In the genomic region with DNA sequence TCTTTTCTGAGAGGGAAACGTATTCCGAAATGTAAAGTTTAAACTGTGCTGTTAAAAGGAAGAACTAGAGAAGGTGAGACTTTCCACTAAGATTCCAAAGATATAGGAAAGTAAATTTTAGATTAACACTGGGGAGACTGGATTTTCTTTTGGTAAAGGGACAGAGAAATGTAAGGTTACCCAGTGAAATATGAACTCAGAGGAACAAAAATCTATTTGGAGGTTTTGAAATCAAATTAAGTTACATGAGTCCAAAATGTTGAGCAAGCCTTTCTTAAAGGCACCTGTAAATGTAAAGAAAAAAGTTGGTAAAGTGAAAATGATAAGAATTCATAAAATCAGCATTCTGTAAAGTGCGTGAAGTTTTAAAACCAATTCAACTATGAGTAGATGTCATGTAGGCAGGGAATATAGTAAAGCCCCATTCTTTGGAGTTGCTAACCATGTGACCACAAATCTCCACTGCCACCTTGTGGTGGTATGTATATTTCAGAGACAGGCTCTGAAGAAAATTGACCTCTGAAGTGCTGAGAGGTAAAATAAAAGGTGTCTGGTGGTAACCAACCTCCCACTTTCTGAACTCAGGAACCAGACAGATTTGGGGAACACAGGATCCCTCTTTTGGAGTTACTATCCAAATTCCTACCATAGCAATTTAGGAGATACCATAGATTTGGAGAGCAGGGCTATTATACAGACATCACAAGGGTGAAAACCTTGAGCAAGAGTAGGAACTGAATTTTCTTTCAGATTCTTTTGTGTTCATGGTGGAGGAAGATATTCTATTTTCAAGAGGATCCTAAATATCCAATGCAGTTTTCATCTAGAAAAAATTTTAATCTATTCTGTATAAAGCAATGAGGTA, we compare ENCODE assay signal across 1 cellular context.
TF ChIP-seq lines count a peak whose summit lies in the region.

No MANE protein-coding gene starts in this region.

TF ChIP-seq in K562, 482 proteins besides CTCF, POLR2A, EP300 and RAD21 (continued from another document):
- TF ChIP-seq PTRF (tag; IDR thresholded peaks at IDR 0.05) (no peak), POLR2B (IDR thresholded peaks at IDR 0.05; ENCODE audit: low read depth, partially characterized antibody) (no peak), PHF20 (IDR thresholded peaks at IDR 0.05; ENCODE audit: partially characterized antibody) (no peak), CHCHD3 (CRISPR knock-in tag; IDR thresholded peaks at IDR 0.05) (no peak), CBX3 (IDR thresholded peaks at IDR 0.05; ENCODE audit: borderline replicate concordance in 1 of 2, low read length in 2 of 2) (no peak), RHOXF2B (CRISPR knock-in tag; conservative IDR thresholded peaks at IDR 0.05) (no peak), ZNF253 (CRISPR knock-in tag; conservative IDR thresholded peaks at IDR 0.05) (no peak), ZNF3 (CRISPR knock-in tag; IDR thresholded peaks at IDR 0.05) (no peak), KLF16 (IDR thresholded peaks at IDR 0.05) (0 out of 2 replicates have a peak, but pooled peaks have one; percentile 4), SMC3 (conservative IDR thresholded peaks at IDR 0.05; ENCODE audit: insufficient read depth, low read depth, low read length) (peak; percentile 52; the same call in 1 of the 2 replicates), OTX1 (CRISPR knock-in tag; IDR thresholded peaks at IDR 0.05) (no peak)
- TF ChIP-seq, protein P1, sequence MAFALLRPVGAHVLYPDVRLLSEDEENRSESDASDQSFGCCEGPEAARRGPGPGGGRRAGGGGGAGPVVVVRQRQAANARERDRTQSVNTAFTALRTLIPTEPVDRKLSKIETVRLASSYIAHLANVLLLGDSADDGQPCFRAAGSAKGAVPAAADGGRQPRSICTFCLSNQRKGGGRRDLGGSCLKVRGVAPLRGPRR (CRISPR knock-in tag; IDR thresholded peaks at IDR 0.05) = no peak
- TF ChIP-seq, protein P2, sequence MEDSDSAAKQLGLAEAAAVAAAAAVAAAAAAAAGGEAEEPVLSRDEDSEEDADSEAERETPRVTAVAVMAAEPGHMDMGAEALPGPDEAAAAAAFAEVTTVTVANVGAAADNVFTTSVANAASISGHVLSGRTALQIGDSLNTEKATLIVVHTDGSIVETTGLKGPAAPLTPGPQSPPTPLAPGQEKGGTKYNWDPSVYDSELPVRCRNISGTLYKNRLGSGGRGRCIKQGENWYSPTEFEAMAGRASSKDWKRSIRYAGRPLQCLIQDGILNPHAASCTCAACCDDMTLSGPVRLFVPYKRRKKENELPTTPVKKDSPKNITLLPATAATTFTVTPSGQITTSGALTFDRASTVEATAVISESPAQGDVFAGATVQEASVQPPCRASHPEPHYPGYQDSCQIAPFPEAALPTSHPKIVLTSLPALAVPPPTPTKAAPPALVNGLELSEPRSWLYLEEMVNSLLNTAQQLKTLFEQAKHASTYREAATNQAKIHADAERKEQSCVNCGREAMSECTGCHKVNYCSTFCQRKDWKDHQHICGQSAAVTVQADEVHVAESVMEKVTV (CRISPR knock-in tag; IDR thresholded peaks at IDR 0.05) = peak; percentile 19; the same call in 1 of the 2 replicates
- TF ChIP-seq, protein P3, sequence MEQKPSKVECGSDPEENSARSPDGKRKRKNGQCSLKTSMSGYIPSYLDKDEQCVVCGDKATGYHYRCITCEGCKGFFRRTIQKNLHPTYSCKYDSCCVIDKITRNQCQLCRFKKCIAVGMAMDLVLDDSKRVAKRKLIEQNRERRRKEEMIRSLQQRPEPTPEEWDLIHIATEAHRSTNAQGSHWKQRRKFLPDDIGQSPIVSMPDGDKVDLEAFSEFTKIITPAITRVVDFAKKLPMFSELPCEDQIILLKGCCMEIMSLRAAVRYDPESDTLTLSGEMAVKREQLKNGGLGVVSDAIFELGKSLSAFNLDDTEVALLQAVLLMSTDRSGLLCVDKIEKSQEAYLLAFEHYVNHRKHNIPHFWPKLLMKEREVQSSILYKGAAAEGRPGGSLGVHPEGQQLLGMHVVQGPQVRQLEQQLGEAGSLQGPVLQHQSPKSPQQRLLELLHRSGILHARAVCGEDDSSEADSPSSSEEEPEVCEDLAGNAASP (IDR thresholded peaks at IDR 0.05) = no peak
- TF ChIP-seq, protein P4, sequence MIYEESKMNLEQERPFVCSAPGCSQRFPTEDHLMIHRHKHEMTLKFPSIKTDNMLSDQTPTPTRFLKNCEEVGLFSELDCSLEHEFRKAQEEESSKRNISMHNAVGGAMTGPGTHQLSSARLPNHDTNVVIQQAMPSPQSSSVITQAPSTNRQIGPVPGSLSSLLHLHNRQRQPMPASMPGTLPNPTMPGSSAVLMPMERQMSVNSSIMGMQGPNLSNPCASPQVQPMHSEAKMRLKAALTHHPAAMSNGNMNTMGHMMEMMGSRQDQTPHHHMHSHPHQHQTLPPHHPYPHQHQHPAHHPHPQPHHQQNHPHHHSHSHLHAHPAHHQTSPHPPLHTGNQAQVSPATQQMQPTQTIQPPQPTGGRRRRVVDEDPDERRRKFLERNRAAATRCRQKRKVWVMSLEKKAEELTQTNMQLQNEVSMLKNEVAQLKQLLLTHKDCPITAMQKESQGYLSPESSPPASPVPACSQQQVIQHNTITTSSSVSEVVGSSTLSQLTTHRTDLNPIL (CRISPR knock-in tag; IDR thresholded peaks at IDR 0.05) = no peak
- TF ChIP-seq, protein P5, sequence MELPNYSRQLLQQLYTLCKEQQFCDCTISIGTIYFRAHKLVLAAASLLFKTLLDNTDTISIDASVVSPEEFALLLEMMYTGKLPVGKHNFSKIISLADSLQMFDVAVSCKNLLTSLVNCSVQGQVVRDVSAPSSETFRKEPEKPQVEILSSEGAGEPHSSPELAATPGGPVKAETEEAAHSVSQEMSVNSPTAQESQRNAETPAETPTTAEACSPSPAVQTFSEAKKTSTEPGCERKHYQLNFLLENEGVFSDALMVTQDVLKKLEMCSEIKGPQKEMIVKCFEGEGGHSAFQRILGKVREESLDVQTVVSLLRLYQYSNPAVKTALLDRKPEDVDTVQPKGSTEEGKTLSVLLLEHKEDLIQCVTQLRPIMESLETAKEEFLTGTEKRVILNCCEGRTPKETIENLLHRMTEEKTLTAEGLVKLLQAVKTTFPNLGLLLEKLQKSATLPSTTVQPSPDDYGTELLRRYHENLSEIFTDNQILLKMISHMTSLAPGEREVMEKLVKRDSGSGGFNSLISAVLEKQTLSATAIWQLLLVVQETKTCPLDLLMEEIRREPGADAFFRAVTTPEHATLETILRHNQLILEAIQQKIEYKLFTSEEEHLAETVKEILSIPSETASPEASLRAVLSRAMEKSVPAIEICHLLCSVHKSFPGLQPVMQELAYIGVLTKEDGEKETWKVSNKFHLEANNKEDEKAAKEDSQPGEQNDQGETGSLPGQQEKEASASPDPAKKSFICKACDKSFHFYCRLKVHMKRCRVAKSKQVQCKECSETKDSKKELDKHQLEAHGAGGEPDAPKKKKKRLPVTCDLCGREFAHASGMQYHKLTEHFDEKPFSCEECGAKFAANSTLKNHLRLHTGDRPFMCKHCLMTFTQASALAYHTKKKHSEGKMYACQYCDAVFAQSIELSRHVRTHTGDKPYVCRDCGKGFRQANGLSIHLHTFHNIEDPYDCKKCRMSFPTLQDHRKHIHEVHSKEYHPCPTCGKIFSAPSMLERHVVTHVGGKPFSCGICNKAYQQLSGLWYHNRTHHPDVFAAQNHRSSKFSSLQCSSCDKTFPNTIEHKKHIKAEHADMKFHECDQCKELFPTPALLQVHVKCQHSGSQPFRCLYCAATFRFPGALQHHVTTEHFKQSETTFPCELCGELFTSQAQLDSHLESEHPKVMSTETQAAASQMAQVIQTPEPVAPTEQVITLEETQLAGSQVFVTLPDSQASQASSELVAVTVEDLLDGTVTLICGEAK (IDR thresholded peaks at IDR 0.05) = no peak
- TF ChIP-seq, protein P5 (CRISPR knock-in tag; IDR thresholded peaks at IDR 0.05) = no peak
